ENCODE assay signal across 1 cellular context in the genomic region with DNA sequence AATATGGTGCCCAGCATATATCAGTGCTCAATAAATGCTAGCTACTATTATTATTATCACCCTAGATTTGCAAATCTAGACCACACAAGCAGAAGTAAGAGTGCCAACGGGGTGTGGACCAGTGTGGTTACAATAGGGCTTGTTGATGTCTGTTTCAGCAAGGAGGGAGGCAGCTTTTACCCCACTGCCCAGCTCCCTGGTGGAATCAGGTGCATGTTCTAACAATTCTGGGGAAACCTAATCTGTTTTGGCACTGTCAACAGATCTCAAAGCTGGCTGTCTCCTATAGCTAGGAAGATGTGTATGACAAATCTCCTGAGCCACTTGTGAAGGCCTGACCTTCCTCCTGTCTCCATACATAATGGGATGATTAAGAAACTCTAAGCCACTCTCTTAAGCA.
TF ChIP-seq lines count a peak whose summit lies in the region.

No MANE protein-coding gene starts in this region.

TF ChIP-seq in SK-N-SH treated with all-trans-retinoic acid at 6 μM for 48 hours, 23 proteins besides CTCF, POLR2A, EP300 and RAD21 (continued from another document):
- TF ChIP-seq, protein P1, sequence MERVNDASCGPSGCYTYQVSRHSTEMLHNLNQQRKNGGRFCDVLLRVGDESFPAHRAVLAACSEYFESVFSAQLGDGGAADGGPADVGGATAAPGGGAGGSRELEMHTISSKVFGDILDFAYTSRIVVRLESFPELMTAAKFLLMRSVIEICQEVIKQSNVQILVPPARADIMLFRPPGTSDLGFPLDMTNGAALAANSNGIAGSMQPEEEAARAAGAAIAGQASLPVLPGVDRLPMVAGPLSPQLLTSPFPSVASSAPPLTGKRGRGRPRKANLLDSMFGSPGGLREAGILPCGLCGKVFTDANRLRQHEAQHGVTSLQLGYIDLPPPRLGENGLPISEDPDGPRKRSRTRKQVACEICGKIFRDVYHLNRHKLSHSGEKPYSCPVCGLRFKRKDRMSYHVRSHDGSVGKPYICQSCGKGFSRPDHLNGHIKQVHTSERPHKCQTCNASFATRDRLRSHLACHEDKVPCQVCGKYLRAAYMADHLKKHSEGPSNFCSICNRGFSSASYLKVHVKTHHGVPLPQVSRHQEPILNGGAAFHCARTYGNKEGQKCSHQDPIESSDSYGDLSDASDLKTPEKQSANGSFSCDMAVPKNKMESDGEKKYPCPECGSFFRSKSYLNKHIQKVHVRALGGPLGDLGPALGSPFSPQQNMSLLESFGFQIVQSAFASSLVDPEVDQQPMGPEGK (CRISPR knock-in tag; IDR thresholded peaks at IDR 0.05; ENCODE audit: borderline replicate concordance): no peak
- TF ChIP-seq SNAI2 (CRISPR knock-in tag; IDR thresholded peaks at IDR 0.05): no peak
- no peak for TF ChIP-seq ARNTL (CRISPR knock-in tag; IDR thresholded peaks at IDR 0.05; ENCODE audit: borderline replicate concordance, low read depth)
- TF ChIP-seq CSDC2 (CRISPR knock-in tag; IDR thresholded peaks at IDR 0.05): no peak
- no peak for TF ChIP-seq OSR1 (CRISPR knock-in tag; IDR thresholded peaks at IDR 0.05)
- TF ChIP-seq ZFP30 (CRISPR knock-in tag; IDR thresholded peaks at IDR 0.05): no peak
- no peak for TF ChIP-seq ZNF70 (CRISPR knock-in tag; IDR thresholded peaks at IDR 0.05)
- TF ChIP-seq ZNF8 (CRISPR knock-in tag; IDR thresholded peaks at IDR 0.05): no peak
- TF ChIP-seq ISL1 (CRISPR knock-in tag; IDR thresholded peaks at IDR 0.05): no peak
